In genomic region chr11:65885808-65886536, GRCh38 we compare ENCODE assay signal across 15 cellular contexts. TPM values are rescaled to one million over a fixed set of nuclear protein-coding genes. Genes with fewer than 3 reads are reported as not detected.
A peak's percentile ranks its signal among the peaks of the same experiment; 100 is the strongest.
DNase-seq lines count a peak whose midpoint lies in the region; ATAC-seq and TF ChIP-seq lines count a peak whose summit lies in the region.
"Had no signal": no experiment of that assay in that cellular context is flagged by ENCODE, and none has a peak within 500 bp of the region (broad histone marks: within the 10 kb centered on the region; RNA-seq: fewer than 3 reads in every experiment).

No MANE protein-coding gene starts in this region.

- H3K27ac ChIP-seq in ACC112 (ENCODE audit: low read depth, low read length) = no peak overlapping the region
- H3K27ac ChIP-seq: breast epithelium, tibial nerve had no signal

- H3K36me3 Mint-ChIP-seq in Caco-2 (ENCODE audit: insufficient read depth, unreplicated experiment) (peaks cover 52% of the 10 kb centered on the region), naive B cell (peaks cover 0 to 4% of the 10 kb centered on the region in 2 donors)
- H3K36me3 Mint-ChIP-seq in activated CD8-positive, alpha-beta T cell treated with anti-CD3 and anti-CD28 coated beads for 36 hours (ENCODE audit: low read depth) = peaks cover 28% of the 10 kb centered on the region

- POLR2A ChIA-PET in Caco-2 (lab: Charles Lee) = interaction anchor here (0.7 to 3.1 kb wide), 2 partner anchors 27 to 36 kb away, joined by 3 to 43 read pairs; partner anchors contain the start of genes CFL1 and MUS81
- POLR2A ChIA-PET in activated CD8-positive, alpha-beta T cell treated with anti-CD3 and anti-CD28 coated beads for 36 hours (lab: Charles Lee) = interaction anchor here (1.4 to 28.1 kb wide), 4 partner anchors 9 to 26 kb away, joined by 5 to 560 read pairs (median 8); partner anchors contain the start of genes CFL1, EFEMP2, FOSL1 and MUS81

- CTCF ChIA-PET in Caco-2 (lab: Charles Lee) = interaction anchor here (0.9 to 7.8 kb wide), 7 partner anchors 14 to 174 kb away, joined by 3 to 241 read pairs (median 11); partner anchors contain the start of genes CFL1, FOSL1, KAT5 and MUS81
- CTCF ChIA-PET in activated CD8-positive, alpha-beta T cell treated with anti-CD3 and anti-CD28 coated beads for 36 hours (lab: Charles Lee) = interaction anchor here (0.7 to 10.5 kb wide), 30 partner anchors 7 to 1076 kb away, joined by 3 to 283 read pairs (median 14); partner anchors contain the start of genes AP5B1, BANF1, CFL1 and CTSW

- H3K4me1 ChIP-seq in ACC112 (ENCODE audit: control insufficient read depth, insufficient read depth, low read length, unreplicated experiment) = peaks cover 30% of the 10 kb centered on the region
- H3K4me1 ChIP-seq in Caco-2 = peaks cover 25% of the 10 kb centered on the region

- ATAC-seq in activated CD8-positive, alpha-beta T cell treated with anti-CD3 and anti-CD28 coated beads for 36 hours = no peak
- ATAC-seq in naive B cell (ENCODE audit: low read depth in 2 of 2) (no peak), HG03439 (IDR thresholded peaks at IDR 0.05; ENCODE audit: unreplicated experiment) (no peak), HG03039 (IDR thresholded peaks at IDR 0.05; ENCODE audit: unreplicated experiment) (no peak)

- H3K4me3 ChIP-seq in ACC112 (ENCODE audit: low read depth, low read length) (peak overlapping the region; percentile 37; the same call in 1 of the 2 replicates), Caco-2 (ENCODE audit: low read depth, low read length) (no peak overlapping the region)
- H3K4me3 ChIP-seq: breast epithelium, tibial nerve had no signal

- no peaks in the 10 kb centered on the region for H3K9me3 ChIP-seq in Caco-2
- H3K9me3 ChIP-seq: breast epithelium, tibial nerve had no signal

- peaks cover 12% of the 10 kb centered on the region; the same call in 1 of the 2 replicates for H3K36me3 ChIP-seq in ACC112 (ENCODE audit: insufficient read depth, low read length)
- peaks cover 4% of the 10 kb centered on the region for H3K36me3 ChIP-seq in Caco-2 (ENCODE audit: control insufficient read depth, insufficient read depth, low read length)
- H3K36me3 ChIP-seq: breast epithelium had no signal

- no peaks in the 10 kb centered on the region for H3K27me3 ChIP-seq in ACC112 (ENCODE audit: insufficient read depth, low read length)
- H3K27me3 ChIP-seq in Caco-2 (replicated peaks; ENCODE audit: control insufficient read depth, insufficient read depth, low read length) = no peaks in the 10 kb centered on the region
- H3K27me3 ChIP-seq: breast epithelium, tibial nerve had no signal

- intact Hi-C loops in Caco-2 (cut with micrococcal nuclease; ENCODE audit: unreplicated experiment) = no loop called here
- intact Hi-C loops in activated CD8-positive, alpha-beta T cell treated with anti-CD3 and anti-CD28 coated beads for 36 hours (cut with micrococcal nuclease) = loop anchor here (5.0 kb wide), 2 partner anchors 41 to 101 kb away; no protein-coding TSS in a partner anchor

- DNase-seq in Caco-2 (no peak), naive B cell (no peak), NCI-H82 treated with DMSO at 0.1 percent for 48 hours (lab: John Stamatoyannopoulos, UW; ENCODE audit: unreplicated experiment) (no peak), RPMI8226 (no peak)
- no peak for DNase-seq in activated CD8-positive, alpha-beta T cell treated with anti-CD3 and anti-CD28 coated beads for 36 hours
- DNase-seq: activated effector memory CD4-positive, alpha-beta T cell treated with anti-CD3 and anti-CD28 coated beads, Interleukin-2, amount 50 U/mL, for 16 hours; effector CD8-positive, alpha-beta T cell; foreskin melanocyte; NCI-H1092 treated with DMSO at 0.1 percent for 48 hours had no signal

- H3K79me2 ChIP-seq in ACC112 (ENCODE audit: control insufficient read depth, insufficient read depth, low read length, unreplicated experiment) = peaks cover 18% of the 10 kb centered on the region

- no peak overlapping the region for H2AFZ ChIP-seq in ACC112 (ENCODE audit: low read length, unreplicated experiment)

- H3K4me3 Mint-ChIP-seq in Caco-2 (ENCODE audit: unreplicated experiment) (peak overlapping the region; percentile 82), naive B cell (peak overlapping the region in 6 of 8 donors; percentile 44 to 97 (median 93))
- H3K4me3 Mint-ChIP-seq in activated CD8-positive, alpha-beta T cell treated with anti-CD3 and anti-CD28 coated beads for 36 hours = peak overlapping the region; percentile 94

- H3K27ac Mint-ChIP-seq in Caco-2 (ENCODE audit: unreplicated experiment) (no peak overlapping the region), naive B cell (peak overlapping the region in 1 of 6 donors; percentile 48)
- no peak overlapping the region for H3K27ac Mint-ChIP-seq in activated CD8-positive, alpha-beta T cell treated with anti-CD3 and anti-CD28 coated beads for 36 hours
- H3K27ac Mint-ChIP-seq: progenitor cell of endocrine pancreas had no signal

- H3K27me3 Mint-ChIP-seq in Caco-2 (ENCODE audit: insufficient read depth, unreplicated experiment) (no peaks in the 10 kb centered on the region), naive B cell (no peaks in the 10 kb centered on the region)
- H3K27me3 Mint-ChIP-seq in activated CD8-positive, alpha-beta T cell treated with anti-CD3 and anti-CD28 coated beads for 36 hours = no peaks in the 10 kb centered on the region

- no TSS peak for BruUV-seq in Caco-2 (replicated peaks; lab: Mats Ljungman, UMichigan)

- H3K9me3 Mint-ChIP-seq in Caco-2 (ENCODE audit: unreplicated experiment) = no peaks in the 10 kb centered on the region
- H3K9me3 Mint-ChIP-seq in activated CD8-positive, alpha-beta T cell treated with anti-CD3 and anti-CD28 coated beads for 36 hours = no peaks in the 10 kb centered on the region
- no peaks in the 10 kb centered on the region for H3K9me3 Mint-ChIP-seq in naive B cell

- H3K4me1 Mint-ChIP-seq in Caco-2 (ENCODE audit: low read depth, unreplicated experiment) (peaks cover 23% of the 10 kb centered on the region), naive B cell (peaks cover 44 to 61% (median 60%) of the 10 kb centered on the region in 3 donors)
- peaks cover 46% of the 10 kb centered on the region for H3K4me1 Mint-ChIP-seq in activated CD8-positive, alpha-beta T cell treated with anti-CD3 and anti-CD28 coated beads for 36 hours (ENCODE audit: low read depth)

- no peak for TF ChIP-seq CTCF in Caco-2 (IDR thresholded peaks at IDR 0.05; ENCODE audit: insufficient read depth in 1 of 2, low read depth in 1 of 2, low read length in 1 of 2, severe bottlenecking in 1 of 2, unreplicated experiment in 1 of 2)
- TF ChIP-seq CTCF in activated CD8-positive, alpha-beta T cell treated with anti-CD3 and anti-CD28 coated beads for 36 hours (IDR thresholded peaks at IDR 0.05) = no peak

RNA-seq across cellular contexts. Expression of gene FIBP, which starts 2.3 kb away (rescaled TPM):
- 56.8 and 61.5 TPM in 2 replicates for total RNA-seq in Caco-2 (2022)
- total RNA-seq in activated CD8-positive, alpha-beta T cell treated with anti-CD3 and anti-CD28 coated beads for 36 hours = 10 to 100 TPM; 78.8 to 79.9 TPM
- polyA plus RNA-seq in naive B cell (ENCODE audit: low read depth in 6 of 6) = 100 to 1,000 TPM in 4 of 6 donors, 10 to 100 TPM in 2; 91.2 to 191 (median 107) TPM

RNA-seq across cellular contexts. Expression of gene CCDC85B, which starts 4.5 kb away (rescaled TPM):
- 13.3 and 14.7 TPM in 2 replicates for total RNA-seq in Caco-2 (2022)
- 10 to 100 TPM; 68.8 to 72.4 TPM for total RNA-seq in activated CD8-positive, alpha-beta T cell treated with anti-CD3 and anti-CD28 coated beads for 36 hours
- polyA plus RNA-seq in naive B cell (ENCODE audit: low read depth in 6 of 6) = 10 to 100 TPM; 22.4 to 62.8 (median 45.3) TPM

RNA-seq across cellular contexts. Expression of gene CTSW, which starts 6.3 kb away (rescaled TPM):
- not detected in 2 replicates for total RNA-seq in Caco-2 (2022)
- total RNA-seq in activated CD8-positive, alpha-beta T cell treated with anti-CD3 and anti-CD28 coated beads for 36 hours = 100 to 1,000 TPM; 124 to 126 TPM
- polyA plus RNA-seq in naive B cell (ENCODE audit: low read depth in 6 of 6) = 1 to 10 TPM in 5 of 6 donors, under 1 TPM in 1; 0.68 to 7.2 (median 3.0) TPM
- total RNA-seq: progenitor cell of endocrine pancreas had no signal

RNA-seq across cellular contexts. Expression of gene EFEMP2, which starts 13.4 kb away (rescaled TPM):
- total RNA-seq in Caco-2 (2022) = 1.3 and 1.4 TPM in 2 replicates
- 10 to 100 TPM; 17.1 to 18.0 TPM for total RNA-seq in activated CD8-positive, alpha-beta T cell treated with anti-CD3 and anti-CD28 coated beads for 36 hours
- polyA plus RNA-seq in naive B cell (ENCODE audit: low read depth in 6 of 6) = 1 to 10 TPM in 2 of 6 donors, under 1 TPM in 1, not detected in 3; 0.29 to 1.5 (median 1.1) TPM

RNA-seq across cellular contexts. Expression of gene FOSL1, which starts 14.2 kb away (rescaled TPM):
- total RNA-seq in Caco-2 (2022) = 2.7 and 3.9 TPM in 2 replicates
- total RNA-seq in activated CD8-positive, alpha-beta T cell treated with anti-CD3 and anti-CD28 coated beads for 36 hours = 10 to 100 TPM in 1 of 2 experiments, 1 to 10 TPM in 1; 9.9 to 10.2 TPM
- polyA plus RNA-seq in naive B cell (ENCODE audit: low read depth in 6 of 6) = under 1 TPM in 3 of 6 donors, not detected in 3; 0.25 to 0.34 (median 0.27) TPM

Comparison
In these comparisons a context has a peak if more than half of its experiments do, and no peak if none do; other contexts are left out.
1. RNA of gene CTSW, which starts 6.3 kb away (total RNA-seq): 124 to 126 TPM in activated CD8-positive, alpha-beta T cell treated with anti-CD3 and anti-CD28 coated beads for 36 hours; not detected in Caco-2; every median in the first group is over 100 times any median in the second.
2. Peak in every context shown above with its lines, with median percentiles within 50 percentile points of each other: H3K4me3 Mint-ChIP-seq.